25 cellular contexts compared by ENCODE assay signal in the genomic region with DNA sequence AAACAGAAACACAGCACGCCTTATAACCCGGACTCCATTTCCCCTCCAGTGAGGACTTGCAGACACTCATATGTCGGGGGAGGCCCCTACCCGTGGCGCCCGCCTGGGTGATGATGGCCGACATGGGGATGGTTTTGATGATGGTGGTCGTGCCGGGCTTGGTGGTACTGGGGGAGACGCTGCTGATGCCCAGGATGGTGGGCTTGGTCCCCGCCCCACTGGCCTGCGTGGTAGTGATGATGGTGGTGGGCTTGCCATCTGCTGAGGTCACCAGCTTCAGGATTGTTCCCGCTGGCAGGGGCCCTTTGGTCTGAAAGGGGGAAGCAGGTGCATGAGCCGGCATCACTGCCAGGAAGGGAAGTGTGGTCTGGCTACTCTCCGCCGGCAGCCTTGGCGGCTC.
"Had no signal": no experiment of that assay in that cellular context is flagged by ENCODE, and none has a peak within 500 bp of the region (broad histone marks: within the 10 kb centered on the region; RNA-seq: fewer than 3 reads in every experiment).

No MANE protein-coding gene starts in this region.

- H3K9me3 Mint-ChIP-seq: activated CD8-positive, alpha-beta T cell treated with anti-CD3 and anti-CD28 coated beads for 36 hours; activated naive CD4-positive, alpha-beta T cell treated with anti-CD3 and anti-CD28 coated beads, Interleukin-2, amount 50 U/mL, for 72 hours; activated naive CD8-positive, alpha-beta T cell treated with anti-CD3 and anti-CD28 coated beads, Interleukin-2, amount 50 U/mL, for 24 hours; activated T-helper 1 cell treated with anti-CD3 and anti-CD28 coated beads, Interleukin-12 subunit alpha, Interleukin-12 subunit beta, Interleukin-2, Interleukin-4 antibody, amounts not matched to agents 30 ng/mL and 10 ng/mL and 1 ng/mL, durations not matched to agents 14 hours and 24 hours and 36 hours; T-helper 1 cell treated with Interleukin-12 subunit alpha and Interleukin-12 subunit beta and Interleukin-4 antibody, amounts not matched to agents 30 μg/mL and 1 μg/mL, for 36 hours had no signal

- H3K27me3 Mint-ChIP-seq: activated CD8-positive, alpha-beta T cell treated with anti-CD3 and anti-CD28 coated beads for 36 hours; activated naive CD8-positive, alpha-beta T cell treated with anti-CD3 and anti-CD28 coated beads, Interleukin-2, amount 50 U/mL, for 24 hours had no signal

- H3K4me3 Mint-ChIP-seq: activated CD8-positive, alpha-beta T cell treated with anti-CD3 and anti-CD28 coated beads for 36 hours; activated naive CD8-positive, alpha-beta T cell treated with anti-CD3 and anti-CD28 coated beads, Interleukin-2, amount 50 U/mL, for 24 hours; activated T-helper 1 cell treated with anti-CD3 and anti-CD28 coated beads, Interleukin-12 subunit alpha, Interleukin-12 subunit beta, Interleukin-2, Interleukin-4 antibody, amounts not matched to agents 30 ng/mL and 10 ng/mL and 1 ng/mL, durations not matched to agents 14 hours and 24 hours and 36 hours; T-helper 1 cell treated with Interleukin-12 subunit alpha and Interleukin-12 subunit beta and Interleukin-4 antibody, amounts not matched to agents 30 μg/mL and 1 μg/mL, for 36 hours had no signal

- H3K27me3 ChIP-seq: ascending aorta, body of pancreas had no signal

- DNase-seq: activated CD4-positive, alpha-beta T cell treated with anti-CD3 and anti-CD28 coated beads for 4 hours; activated CD8-positive, alpha-beta memory T cell treated with anti-CD3 and anti-CD28 coated beads, Interleukin-2, amount 50 U/mL, for 4 hours; activated CD8-positive, alpha-beta T cell treated with anti-CD3 and anti-CD28 coated beads for 36 hours; activated effector memory CD4-positive, alpha-beta T cell treated with Interleukin-2 at 50 U/mL for 16 hours; activated naive CD4-positive, alpha-beta T cell treated with Interleukin-2 at 50 U/mL for 16 hours; activated naive CD8-positive, alpha-beta T cell treated with anti-CD3 and anti-CD28 coated beads, Interleukin-2, amount 50 U/mL, for 24 hours; amniotic stem cell; body of pancreas; Karpas-422; MM.1S; NCI-H1105 treated with DMSO at 0.1 percent for 48 hours; NCI-H1436 treated with DMSO at 0.1 percent for 48 hours; NCI-H187; NCI-H2081; NCI-H510A treated with DMSO at 0.1 percent for 48 hours; NCI-H69; NK-92 treated with Interleukin-12 subunit alpha and Interleukin-12 subunit beta, amount 100 ng/mL, for 24 hours; OCI-M1; SHP77 treated with DMSO at 0.1 percent for 48 hours had no signal

- H3K27ac Mint-ChIP-seq: activated CD8-positive, alpha-beta T cell treated with anti-CD3 and anti-CD28 coated beads for 36 hours; activated naive CD4-positive, alpha-beta T cell treated with anti-CD3 and anti-CD28 coated beads, Interleukin-2, amount 50 U/mL, for 72 hours; activated naive CD8-positive, alpha-beta T cell treated with anti-CD3 and anti-CD28 coated beads, Interleukin-2, amount 50 U/mL, for 24 hours; activated T-helper 1 cell treated with anti-CD3 and anti-CD28 coated beads, Interleukin-12 subunit alpha, Interleukin-12 subunit beta, Interleukin-2, Interleukin-4 antibody, amounts not matched to agents 30 ng/mL and 10 ng/mL and 1 ng/mL, durations not matched to agents 14 hours and 24 hours and 36 hours; T-helper 1 cell treated with Interleukin-12 subunit alpha and Interleukin-12 subunit beta and Interleukin-4 antibody, amounts not matched to agents 30 μg/mL and 1 μg/mL, for 36 hours had no signal

- H3K4me1 ChIP-seq: body of pancreas had no signal

- H3K36me3 Mint-ChIP-seq: activated naive CD4-positive, alpha-beta T cell treated with anti-CD3 and anti-CD28 coated beads, Interleukin-2, amount 50 U/mL, for 72 hours had no signal

- H3K9me3 ChIP-seq: ascending aorta, body of pancreas had no signal

- H3K4me3 ChIP-seq: ascending aorta, body of pancreas, K562 had no signal

- ATAC-seq: activated CD4-positive, CD25-positive, alpha-beta regulatory T cell treated with anti-CD3 and anti-CD28 coated beads, Interleukin-2, amount 50 U/mL, for 24 hours; activated CD8-positive, alpha-beta T cell treated with anti-CD3 and anti-CD28 coated beads for 36 hours; activated naive CD4-positive, alpha-beta T cell treated with anti-CD3 and anti-CD28 coated beads, Interleukin-2, amount 50 U/mL, for 72 hours; activated naive CD8-positive, alpha-beta T cell treated with anti-CD3 and anti-CD28 coated beads, Interleukin-2, amount 50 U/mL, for 24 hours; body of pancreas; K562 had no signal

- H3K27ac ChIP-seq: body of pancreas had no signal
